Comparison of ENCODE assay signal across 1 cellular context in genomic region chr2:112542974-112543760, GRCh38.
TF ChIP-seq lines count a peak whose summit lies in the region.

No MANE protein-coding gene starts in this region.

TF ChIP-seq in K562, 482 proteins besides CTCF, POLR2A, EP300 and RAD21 (continued from another document):
- TF ChIP-seq, protein P1, sequence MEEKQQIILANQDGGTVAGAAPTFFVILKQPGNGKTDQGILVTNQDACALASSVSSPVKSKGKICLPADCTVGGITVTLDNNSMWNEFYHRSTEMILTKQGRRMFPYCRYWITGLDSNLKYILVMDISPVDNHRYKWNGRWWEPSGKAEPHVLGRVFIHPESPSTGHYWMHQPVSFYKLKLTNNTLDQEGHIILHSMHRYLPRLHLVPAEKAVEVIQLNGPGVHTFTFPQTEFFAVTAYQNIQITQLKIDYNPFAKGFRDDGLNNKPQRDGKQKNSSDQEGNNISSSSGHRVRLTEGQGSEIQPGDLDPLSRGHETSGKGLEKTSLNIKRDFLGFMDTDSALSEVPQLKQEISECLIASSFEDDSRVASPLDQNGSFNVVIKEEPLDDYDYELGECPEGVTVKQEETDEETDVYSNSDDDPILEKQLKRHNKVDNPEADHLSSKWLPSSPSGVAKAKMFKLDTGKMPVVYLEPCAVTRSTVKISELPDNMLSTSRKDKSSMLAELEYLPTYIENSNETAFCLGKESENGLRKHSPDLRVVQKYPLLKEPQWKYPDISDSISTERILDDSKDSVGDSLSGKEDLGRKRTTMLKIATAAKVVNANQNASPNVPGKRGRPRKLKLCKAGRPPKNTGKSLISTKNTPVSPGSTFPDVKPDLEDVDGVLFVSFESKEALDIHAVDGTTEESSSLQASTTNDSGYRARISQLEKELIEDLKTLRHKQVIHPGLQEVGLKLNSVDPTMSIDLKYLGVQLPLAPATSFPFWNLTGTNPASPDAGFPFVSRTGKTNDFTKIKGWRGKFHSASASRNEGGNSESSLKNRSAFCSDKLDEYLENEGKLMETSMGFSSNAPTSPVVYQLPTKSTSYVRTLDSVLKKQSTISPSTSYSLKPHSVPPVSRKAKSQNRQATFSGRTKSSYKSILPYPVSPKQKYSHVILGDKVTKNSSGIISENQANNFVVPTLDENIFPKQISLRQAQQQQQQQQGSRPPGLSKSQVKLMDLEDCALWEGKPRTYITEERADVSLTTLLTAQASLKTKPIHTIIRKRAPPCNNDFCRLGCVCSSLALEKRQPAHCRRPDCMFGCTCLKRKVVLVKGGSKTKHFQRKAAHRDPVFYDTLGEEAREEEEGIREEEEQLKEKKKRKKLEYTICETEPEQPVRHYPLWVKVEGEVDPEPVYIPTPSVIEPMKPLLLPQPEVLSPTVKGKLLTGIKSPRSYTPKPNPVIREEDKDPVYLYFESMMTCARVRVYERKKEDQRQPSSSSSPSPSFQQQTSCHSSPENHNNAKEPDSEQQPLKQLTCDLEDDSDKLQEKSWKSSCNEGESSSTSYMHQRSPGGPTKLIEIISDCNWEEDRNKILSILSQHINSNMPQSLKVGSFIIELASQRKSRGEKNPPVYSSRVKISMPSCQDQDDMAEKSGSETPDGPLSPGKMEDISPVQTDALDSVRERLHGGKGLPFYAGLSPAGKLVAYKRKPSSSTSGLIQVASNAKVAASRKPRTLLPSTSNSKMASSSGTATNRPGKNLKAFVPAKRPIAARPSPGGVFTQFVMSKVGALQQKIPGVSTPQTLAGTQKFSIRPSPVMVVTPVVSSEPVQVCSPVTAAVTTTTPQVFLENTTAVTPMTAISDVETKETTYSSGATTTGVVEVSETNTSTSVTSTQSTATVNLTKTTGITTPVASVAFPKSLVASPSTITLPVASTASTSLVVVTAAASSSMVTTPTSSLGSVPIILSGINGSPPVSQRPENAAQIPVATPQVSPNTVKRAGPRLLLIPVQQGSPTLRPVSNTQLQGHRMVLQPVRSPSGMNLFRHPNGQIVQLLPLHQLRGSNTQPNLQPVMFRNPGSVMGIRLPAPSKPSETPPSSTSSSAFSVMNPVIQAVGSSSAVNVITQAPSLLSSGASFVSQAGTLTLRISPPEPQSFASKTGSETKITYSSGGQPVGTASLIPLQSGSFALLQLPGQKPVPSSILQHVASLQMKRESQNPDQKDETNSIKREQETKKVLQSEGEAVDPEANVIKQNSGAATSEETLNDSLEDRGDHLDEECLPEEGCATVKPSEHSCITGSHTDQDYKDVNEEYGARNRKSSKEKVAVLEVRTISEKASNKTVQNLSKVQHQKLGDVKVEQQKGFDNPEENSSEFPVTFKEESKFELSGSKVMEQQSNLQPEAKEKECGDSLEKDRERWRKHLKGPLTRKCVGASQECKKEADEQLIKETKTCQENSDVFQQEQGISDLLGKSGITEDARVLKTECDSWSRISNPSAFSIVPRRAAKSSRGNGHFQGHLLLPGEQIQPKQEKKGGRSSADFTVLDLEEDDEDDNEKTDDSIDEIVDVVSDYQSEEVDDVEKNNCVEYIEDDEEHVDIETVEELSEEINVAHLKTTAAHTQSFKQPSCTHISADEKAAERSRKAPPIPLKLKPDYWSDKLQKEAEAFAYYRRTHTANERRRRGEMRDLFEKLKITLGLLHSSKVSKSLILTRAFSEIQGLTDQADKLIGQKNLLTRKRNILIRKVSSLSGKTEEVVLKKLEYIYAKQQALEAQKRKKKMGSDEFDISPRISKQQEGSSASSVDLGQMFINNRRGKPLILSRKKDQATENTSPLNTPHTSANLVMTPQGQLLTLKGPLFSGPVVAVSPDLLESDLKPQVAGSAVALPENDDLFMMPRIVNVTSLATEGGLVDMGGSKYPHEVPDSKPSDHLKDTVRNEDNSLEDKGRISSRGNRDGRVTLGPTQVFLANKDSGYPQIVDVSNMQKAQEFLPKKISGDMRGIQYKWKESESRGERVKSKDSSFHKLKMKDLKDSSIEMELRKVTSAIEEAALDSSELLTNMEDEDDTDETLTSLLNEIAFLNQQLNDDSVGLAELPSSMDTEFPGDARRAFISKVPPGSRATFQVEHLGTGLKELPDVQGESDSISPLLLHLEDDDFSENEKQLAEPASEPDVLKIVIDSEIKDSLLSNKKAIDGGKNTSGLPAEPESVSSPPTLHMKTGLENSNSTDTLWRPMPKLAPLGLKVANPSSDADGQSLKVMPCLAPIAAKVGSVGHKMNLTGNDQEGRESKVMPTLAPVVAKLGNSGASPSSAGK (IDR thresholded peaks at IDR 0.05), result no peak
- TF ChIP-seq, protein P2, sequence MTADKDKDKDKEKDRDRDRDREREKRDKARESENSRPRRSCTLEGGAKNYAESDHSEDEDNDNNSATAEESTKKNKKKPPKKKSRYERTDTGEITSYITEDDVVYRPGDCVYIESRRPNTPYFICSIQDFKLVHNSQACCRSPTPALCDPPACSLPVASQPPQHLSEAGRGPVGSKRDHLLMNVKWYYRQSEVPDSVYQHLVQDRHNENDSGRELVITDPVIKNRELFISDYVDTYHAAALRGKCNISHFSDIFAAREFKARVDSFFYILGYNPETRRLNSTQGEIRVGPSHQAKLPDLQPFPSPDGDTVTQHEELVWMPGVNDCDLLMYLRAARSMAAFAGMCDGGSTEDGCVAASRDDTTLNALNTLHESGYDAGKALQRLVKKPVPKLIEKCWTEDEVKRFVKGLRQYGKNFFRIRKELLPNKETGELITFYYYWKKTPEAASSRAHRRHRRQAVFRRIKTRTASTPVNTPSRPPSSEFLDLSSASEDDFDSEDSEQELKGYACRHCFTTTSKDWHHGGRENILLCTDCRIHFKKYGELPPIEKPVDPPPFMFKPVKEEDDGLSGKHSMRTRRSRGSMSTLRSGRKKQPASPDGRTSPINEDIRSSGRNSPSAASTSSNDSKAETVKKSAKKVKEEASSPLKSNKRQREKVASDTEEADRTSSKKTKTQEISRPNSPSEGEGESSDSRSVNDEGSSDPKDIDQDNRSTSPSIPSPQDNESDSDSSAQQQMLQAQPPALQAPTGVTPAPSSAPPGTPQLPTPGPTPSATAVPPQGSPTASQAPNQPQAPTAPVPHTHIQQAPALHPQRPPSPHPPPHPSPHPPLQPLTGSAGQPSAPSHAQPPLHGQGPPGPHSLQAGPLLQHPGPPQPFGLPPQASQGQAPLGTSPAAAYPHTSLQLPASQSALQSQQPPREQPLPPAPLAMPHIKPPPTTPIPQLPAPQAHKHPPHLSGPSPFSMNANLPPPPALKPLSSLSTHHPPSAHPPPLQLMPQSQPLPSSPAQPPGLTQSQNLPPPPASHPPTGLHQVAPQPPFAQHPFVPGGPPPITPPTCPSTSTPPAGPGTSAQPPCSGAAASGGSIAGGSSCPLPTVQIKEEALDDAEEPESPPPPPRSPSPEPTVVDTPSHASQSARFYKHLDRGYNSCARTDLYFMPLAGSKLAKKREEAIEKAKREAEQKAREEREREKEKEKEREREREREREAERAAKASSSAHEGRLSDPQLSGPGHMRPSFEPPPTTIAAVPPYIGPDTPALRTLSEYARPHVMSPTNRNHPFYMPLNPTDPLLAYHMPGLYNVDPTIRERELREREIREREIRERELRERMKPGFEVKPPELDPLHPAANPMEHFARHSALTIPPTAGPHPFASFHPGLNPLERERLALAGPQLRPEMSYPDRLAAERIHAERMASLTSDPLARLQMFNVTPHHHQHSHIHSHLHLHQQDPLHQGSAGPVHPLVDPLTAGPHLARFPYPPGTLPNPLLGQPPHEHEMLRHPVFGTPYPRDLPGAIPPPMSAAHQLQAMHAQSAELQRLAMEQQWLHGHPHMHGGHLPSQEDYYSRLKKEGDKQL (CRISPR knock-in tag; IDR thresholded peaks at IDR 0.05; ENCODE audit: borderline replicate concordance), result no peak
- no peak for TF ChIP-seq IRF1 (CRISPR knock-in tag; IDR thresholded peaks at IDR 0.05; ENCODE audit: borderline replicate concordance)
- TF ChIP-seq KDM1A (IDR thresholded peaks at IDR 0.05), result peak; percentile 52 to 68; a peak in 3 of 4 replicates
- peak in 1 of 2 experiments; percentile 22; a peak in 2 of 4 replicates for TF ChIP-seq HDAC1 (IDR thresholded peaks at IDR 0.05)
- TF ChIP-seq RCOR1 (IDR thresholded peaks at IDR 0.05; ENCODE audit: borderline replicate concordance in 1 of 2, low read depth in 2 of 2, low read length in 2 of 2), result peak in 1 of 2 experiments; percentile 48; a peak in 1 of 4 replicates
- TF ChIP-seq RBM39 (optimal IDR thresholded peaks at IDR 0.05; ENCODE audit: low read depth, low read length), result peak; percentile 48
- TF ChIP-seq, protein P3, sequence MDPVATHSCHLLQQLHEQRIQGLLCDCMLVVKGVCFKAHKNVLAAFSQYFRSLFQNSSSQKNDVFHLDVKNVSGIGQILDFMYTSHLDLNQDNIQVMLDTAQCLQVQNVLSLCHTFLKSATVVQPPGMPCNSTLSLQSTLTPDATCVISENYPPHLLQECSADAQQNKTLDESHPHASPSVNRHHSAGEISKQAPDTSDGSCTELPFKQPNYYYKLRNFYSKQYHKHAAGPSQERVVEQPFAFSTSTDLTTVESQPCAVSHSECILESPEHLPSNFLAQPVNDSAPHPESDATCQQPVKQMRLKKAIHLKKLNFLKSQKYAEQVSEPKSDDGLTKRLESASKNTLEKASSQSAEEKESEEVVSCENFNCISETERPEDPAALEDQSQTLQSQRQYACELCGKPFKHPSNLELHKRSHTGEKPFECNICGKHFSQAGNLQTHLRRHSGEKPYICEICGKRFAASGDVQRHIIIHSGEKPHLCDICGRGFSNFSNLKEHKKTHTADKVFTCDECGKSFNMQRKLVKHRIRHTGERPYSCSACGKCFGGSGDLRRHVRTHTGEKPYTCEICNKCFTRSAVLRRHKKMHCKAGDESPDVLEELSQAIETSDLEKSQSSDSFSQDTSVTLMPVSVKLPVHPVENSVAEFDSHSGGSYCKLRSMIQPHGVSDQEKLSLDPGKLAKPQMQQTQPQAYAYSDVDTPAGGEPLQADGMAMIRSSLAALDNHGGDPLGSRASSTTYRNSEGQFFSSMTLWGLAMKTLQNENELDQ (CRISPR knock-in tag; IDR thresholded peaks at IDR 0.05; ENCODE audit: borderline replicate concordance), result 0 out of 2 replicates have a peak, but pooled peaks have one; percentile 10
